Comparison of ENCODE assay signal across 1 cellular context in the genomic region with DNA sequence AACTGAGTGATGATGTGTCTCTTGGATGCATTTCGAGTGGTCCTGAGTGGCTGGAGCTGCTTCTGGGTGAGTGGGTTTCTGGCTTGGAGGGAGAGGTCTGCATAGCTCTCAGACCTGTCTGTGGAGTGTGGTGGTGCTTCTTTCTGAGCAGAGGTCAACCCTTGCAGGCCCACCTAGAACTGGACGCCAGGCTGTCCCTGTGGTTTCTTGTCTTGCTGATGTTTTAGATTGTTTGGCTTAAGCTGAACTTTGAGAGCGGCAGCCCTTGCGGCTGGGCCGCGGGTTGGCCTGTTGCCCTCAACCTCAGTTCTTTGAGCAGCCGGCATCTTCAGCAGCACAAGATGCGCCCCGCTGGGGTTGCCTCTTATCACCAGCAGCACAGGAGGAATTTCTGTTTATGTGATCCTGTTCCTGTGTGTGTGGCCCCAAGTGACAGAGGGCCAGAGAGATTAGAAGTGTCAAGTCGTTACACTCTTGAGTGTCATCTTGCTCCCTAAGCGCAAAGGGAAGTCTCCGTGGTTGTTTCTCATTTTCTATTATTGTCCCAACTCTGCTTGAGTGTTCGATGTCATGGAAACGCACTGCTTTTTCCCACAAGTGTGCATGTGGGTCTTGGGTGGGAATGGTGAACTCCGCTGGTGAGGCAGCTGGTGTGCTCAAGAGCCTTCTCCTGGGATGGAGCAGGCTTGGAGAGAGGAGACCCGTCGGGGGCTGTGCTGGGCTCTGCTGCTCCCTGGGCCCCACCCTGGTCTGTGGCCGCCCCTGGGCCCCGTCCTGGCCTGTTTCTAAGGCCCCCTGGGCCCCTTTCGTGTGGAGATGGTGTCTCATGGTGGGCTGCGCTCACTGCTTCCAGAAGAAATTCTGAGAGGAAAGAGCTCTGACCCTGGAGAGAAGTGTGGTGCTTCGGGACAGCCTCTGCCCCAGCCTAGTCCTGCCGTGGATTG.
TF ChIP-seq lines count a peak whose summit lies in the region.

No MANE protein-coding gene starts in this region.

TF ChIP-seq in K562, 482 proteins besides CTCF, POLR2A, EP300 and RAD21 (continued from another document and continues in another):
- TF ChIP-seq ZC3H11A (IDR thresholded peaks at IDR 0.05; ENCODE audit: low read depth, low read length) (no peak), RBM39 (optimal IDR thresholded peaks at IDR 0.05; ENCODE audit: low read depth, low read length) (no peak), ESRRA (IDR thresholded peaks at IDR 0.05; ENCODE audit: borderline replicate concordance, low read depth) (peak; percentile 93; the same call in 1 of the 2 replicates), ELF2 (CRISPR knock-in tag; IDR thresholded peaks at IDR 0.05) (no peak), CBX2 (IDR thresholded peaks at IDR 0.05; ENCODE audit: insufficient read depth, low read length, poor library complexity, severe bottlenecking) (no peak), ZFP1 (CRISPR knock-in tag; IDR thresholded peaks at IDR 0.05) (no peak), ZNF224 (CRISPR knock-in tag; IDR thresholded peaks at IDR 0.05) (no peak), FOXK2 (conservative IDR thresholded peaks at IDR 0.05 in 1 of 2, IDR thresholded peaks at IDR 0.05 in 1 of 2; ENCODE audit: low read depth in 2 of 2) (peak; percentile 76 to 92), SMARCC2 (IDR thresholded peaks at IDR 0.05; ENCODE audit: low read depth) (peak; percentile 94), RNF2 (IDR thresholded peaks at IDR 0.05) (peak; percentile 99), FOXA3 (CRISPR knock-in tag; conservative IDR thresholded peaks at IDR 0.05 in 1 of 2, IDR thresholded peaks at IDR 0.05 in 1 of 2) (peak; percentile 61 to 85), CCNT2 (IDR thresholded peaks at IDR 0.05; ENCODE audit: borderline replicate concordance, extremely low read depth, insufficient read length, low read depth, low read length) (peak; percentile 99), PPARD (CRISPR knock-in tag; IDR thresholded peaks at IDR 0.05) (no peak), HIVEP1 (CRISPR knock-in tag; IDR thresholded peaks at IDR 0.05) (no peak), SMARCB1 (IDR thresholded peaks at IDR 0.05; ENCODE audit: insufficient read length, low read depth) (peak; percentile 81), PHTF2 (CRISPR knock-in tag; IDR thresholded peaks at IDR 0.05) (no peak), JUNB (CRISPR knock-in tag; conservative IDR thresholded peaks at IDR 0.05) (no peak), HNRNPK (IDR thresholded peaks at IDR 0.05; ENCODE audit: low read depth, low read length, poor library complexity, severe bottlenecking) (no peak), ZNF12 (CRISPR knock-in tag; IDR thresholded peaks at IDR 0.05) (0 out of 2 replicates have a peak, but pooled peaks have one; percentile 58), TCF3 (CRISPR knock-in tag; IDR thresholded peaks at IDR 0.05) (peak; percentile 100), NUFIP1 (IDR thresholded peaks at IDR 0.05; ENCODE audit: partially characterized antibody) (peak; percentile 48), PRMT5 (CRISPR knock-in tag; IDR thresholded peaks at IDR 0.05) (no peak), ZFPM2 (CRISPR knock-in tag; IDR thresholded peaks at IDR 0.05) (no peak), GABPB2 (CRISPR knock-in tag; conservative IDR thresholded peaks at IDR 0.05) (no peak), ARHGAP35 (IDR thresholded peaks at IDR 0.05; ENCODE audit: partially characterized antibody) (no peak), CC2D1A (IDR thresholded peaks at IDR 0.05) (peak; percentile 99), TRIM24 (IDR thresholded peaks at IDR 0.05) (peak; percentile 98), MCM5 (IDR thresholded peaks at IDR 0.05; ENCODE audit: low read depth) (no peak), WHSC1 (IDR thresholded peaks at IDR 0.05; ENCODE audit: low read length) (no peak)
- TF ChIP-seq, protein P1, sequence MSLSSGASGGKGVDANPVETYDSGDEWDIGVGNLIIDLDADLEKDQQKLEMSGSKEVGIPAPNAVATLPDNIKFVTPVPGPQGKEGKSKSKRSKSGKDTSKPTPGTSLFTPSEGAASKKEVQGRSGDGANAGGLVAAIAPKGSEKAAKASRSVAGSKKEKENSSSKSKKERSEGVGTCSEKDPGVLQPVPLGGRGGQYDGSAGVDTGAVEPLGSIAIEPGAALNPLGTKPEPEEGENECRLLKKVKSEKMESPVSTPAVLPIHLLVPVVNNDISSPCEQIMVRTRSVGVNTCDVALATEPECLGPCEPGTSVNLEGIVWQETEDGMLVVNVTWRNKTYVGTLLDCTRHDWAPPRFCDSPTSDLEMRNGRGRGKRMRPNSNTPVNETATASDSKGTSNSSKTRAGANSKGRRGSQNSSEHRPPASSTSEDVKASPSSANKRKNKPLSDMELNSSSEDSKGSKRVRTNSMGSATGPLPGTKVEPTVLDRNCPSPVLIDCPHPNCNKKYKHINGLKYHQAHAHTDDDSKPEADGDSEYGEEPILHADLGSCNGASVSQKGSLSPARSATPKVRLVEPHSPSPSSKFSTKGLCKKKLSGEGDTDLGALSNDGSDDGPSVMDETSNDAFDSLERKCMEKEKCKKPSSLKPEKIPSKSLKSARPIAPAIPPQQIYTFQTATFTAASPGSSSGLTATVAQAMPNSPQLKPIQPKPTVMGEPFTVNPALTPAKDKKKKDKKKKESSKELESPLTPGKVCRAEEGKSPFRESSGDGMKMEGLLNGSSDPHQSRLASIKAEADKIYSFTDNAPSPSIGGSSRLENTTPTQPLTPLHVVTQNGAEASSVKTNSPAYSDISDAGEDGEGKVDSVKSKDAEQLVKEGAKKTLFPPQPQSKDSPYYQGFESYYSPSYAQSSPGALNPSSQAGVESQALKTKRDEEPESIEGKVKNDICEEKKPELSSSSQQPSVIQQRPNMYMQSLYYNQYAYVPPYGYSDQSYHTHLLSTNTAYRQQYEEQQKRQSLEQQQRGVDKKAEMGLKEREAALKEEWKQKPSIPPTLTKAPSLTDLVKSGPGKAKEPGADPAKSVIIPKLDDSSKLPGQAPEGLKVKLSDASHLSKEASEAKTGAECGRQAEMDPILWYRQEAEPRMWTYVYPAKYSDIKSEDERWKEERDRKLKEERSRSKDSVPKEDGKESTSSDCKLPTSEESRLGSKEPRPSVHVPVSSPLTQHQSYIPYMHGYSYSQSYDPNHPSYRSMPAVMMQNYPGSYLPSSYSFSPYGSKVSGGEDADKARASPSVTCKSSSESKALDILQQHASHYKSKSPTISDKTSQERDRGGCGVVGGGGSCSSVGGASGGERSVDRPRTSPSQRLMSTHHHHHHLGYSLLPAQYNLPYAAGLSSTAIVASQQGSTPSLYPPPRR (CRISPR knock-in tag; IDR thresholded peaks at IDR 0.05; ENCODE audit: borderline replicate concordance) = peak; percentile 97; the same call in 1 of the 2 replicates
- TF ChIP-seq, protein P2, sequence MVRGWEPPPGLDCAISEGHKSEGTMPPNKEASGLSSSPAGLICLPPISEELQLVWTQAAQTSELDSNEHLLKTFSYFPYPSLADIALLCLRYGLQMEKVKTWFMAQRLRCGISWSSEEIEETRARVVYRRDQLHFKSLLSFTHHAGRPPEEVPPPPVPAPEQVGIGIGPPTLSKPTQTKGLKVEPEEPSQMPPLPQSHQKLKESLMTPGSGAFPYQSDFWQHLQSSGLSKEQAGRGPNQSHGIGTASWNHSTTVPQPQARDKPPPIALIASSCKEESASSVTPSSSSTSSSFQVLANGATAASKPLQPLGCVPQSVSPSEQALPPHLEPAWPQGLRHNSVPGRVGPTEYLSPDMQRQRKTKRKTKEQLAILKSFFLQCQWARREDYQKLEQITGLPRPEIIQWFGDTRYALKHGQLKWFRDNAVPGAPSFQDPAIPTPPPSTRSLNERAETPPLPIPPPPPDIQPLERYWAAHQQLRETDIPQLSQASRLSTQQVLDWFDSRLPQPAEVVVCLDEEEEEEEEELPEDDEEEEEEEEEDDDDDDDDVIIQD (CRISPR knock-in tag; IDR thresholded peaks at IDR 0.05) = no peak
- TF ChIP-seq, protein P3, sequence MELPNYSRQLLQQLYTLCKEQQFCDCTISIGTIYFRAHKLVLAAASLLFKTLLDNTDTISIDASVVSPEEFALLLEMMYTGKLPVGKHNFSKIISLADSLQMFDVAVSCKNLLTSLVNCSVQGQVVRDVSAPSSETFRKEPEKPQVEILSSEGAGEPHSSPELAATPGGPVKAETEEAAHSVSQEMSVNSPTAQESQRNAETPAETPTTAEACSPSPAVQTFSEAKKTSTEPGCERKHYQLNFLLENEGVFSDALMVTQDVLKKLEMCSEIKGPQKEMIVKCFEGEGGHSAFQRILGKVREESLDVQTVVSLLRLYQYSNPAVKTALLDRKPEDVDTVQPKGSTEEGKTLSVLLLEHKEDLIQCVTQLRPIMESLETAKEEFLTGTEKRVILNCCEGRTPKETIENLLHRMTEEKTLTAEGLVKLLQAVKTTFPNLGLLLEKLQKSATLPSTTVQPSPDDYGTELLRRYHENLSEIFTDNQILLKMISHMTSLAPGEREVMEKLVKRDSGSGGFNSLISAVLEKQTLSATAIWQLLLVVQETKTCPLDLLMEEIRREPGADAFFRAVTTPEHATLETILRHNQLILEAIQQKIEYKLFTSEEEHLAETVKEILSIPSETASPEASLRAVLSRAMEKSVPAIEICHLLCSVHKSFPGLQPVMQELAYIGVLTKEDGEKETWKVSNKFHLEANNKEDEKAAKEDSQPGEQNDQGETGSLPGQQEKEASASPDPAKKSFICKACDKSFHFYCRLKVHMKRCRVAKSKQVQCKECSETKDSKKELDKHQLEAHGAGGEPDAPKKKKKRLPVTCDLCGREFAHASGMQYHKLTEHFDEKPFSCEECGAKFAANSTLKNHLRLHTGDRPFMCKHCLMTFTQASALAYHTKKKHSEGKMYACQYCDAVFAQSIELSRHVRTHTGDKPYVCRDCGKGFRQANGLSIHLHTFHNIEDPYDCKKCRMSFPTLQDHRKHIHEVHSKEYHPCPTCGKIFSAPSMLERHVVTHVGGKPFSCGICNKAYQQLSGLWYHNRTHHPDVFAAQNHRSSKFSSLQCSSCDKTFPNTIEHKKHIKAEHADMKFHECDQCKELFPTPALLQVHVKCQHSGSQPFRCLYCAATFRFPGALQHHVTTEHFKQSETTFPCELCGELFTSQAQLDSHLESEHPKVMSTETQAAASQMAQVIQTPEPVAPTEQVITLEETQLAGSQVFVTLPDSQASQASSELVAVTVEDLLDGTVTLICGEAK (IDR thresholded peaks at IDR 0.05) = peak; percentile 41
- TF ChIP-seq, protein P3 (CRISPR knock-in tag; IDR thresholded peaks at IDR 0.05) = no peak
- TF ChIP-seq, protein P4, sequence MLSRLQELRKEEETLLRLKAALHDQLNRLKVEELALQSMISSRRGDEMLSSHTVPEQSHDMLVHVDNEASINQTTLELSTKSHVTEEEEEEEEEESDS (CRISPR knock-in tag; IDR thresholded peaks at IDR 0.05) = no peak
- TF ChIP-seq, protein P5, sequence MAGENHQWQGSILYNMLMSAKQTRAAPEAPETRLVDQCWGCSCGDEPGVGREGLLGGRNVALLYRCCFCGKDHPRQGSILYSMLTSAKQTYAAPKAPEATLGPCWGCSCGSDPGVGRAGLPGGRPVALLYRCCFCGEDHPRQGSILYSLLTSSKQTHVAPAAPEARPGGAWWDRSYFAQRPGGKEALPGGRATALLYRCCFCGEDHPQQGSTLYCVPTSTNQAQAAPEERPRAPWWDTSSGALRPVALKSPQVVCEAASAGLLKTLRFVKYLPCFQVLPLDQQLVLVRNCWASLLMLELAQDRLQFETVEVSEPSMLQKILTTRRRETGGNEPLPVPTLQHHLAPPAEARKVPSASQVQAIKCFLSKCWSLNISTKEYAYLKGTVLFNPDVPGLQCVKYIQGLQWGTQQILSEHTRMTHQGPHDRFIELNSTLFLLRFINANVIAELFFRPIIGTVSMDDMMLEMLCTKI (IDR thresholded peaks at IDR 0.05; ENCODE audit: partially characterized antibody) = no peak
